In genomic region chr5:119238265-119239118, GRCh38 we compare ENCODE assay signal across 20 cellular contexts.
DNase-seq lines count a peak whose midpoint lies in the region; ATAC-seq, FAIRE-seq and TF ChIP-seq lines count a peak whose summit lies in the region.
"Had no signal": no experiment of that assay in that cellular context is flagged by ENCODE, and none has a peak within 500 bp of the region (broad histone marks: within the 10 kb centered on the region; RNA-seq: fewer than 3 reads in every experiment).

No MANE protein-coding gene starts in this region.

- H3K4me1 ChIP-seq in small intestine (ENCODE audit: control insufficient read depth in 2 of 2, insufficient read depth in 1 of 2, low read depth in 1 of 2, low read length in 1 of 2) = no peaks in the 10 kb centered on the region
- no peaks in the 10 kb centered on the region for H3K4me1 ChIP-seq in spleen

- POLR2A ChIA-PET in CD4-positive, alpha-beta T cell (lab: Charles Lee) = interaction anchor here (0.8 to 2.3 kb wide), 5 partner anchors 30 to 167 kb away, joined by 3 to 14 read pairs (median 5); partner anchors contain the start of gene DMXL1
- POLR2A ChIA-PET in activated naive CD8-positive, alpha-beta T cell treated with anti-CD3 and anti-CD28 coated beads, Interleukin-2, amount 10 ng/mL, durations not matched to agents 7 days and 5 days (lab: Charles Lee) = interaction anchor here (0.7 kb wide), 1 partner anchor 90 kb away, joined by 3 read pairs; no protein-coding TSS in a partner anchor

- H3K36me3 Mint-ChIP-seq in activated T-cell treated with anti-CD3 and anti-CD28 coated beads, Interleukin-2, amount 50 U/mL, for 24 hours (ENCODE audit: low read depth) = peaks cover 17% of the 10 kb centered on the region
- H3K36me3 Mint-ChIP-seq in CD4-positive, alpha-beta T cell (ENCODE audit: low read depth) = peaks cover 30% of the 10 kb centered on the region
- H3K36me3 Mint-ChIP-seq in activated naive CD8-positive, alpha-beta T cell treated with anti-CD3 and anti-CD28 coated beads, Interleukin-2, amount 10 ng/mL, durations not matched to agents 7 days and 5 days = peaks cover 19% of the 10 kb centered on the region

- peak; percentile 67 for FAIRE-seq in small intestine (lab: Jason Lieb, UNC)
- FAIRE-seq: D721Med had no signal

- no peak for DNase-seq in activated T-cell treated with anti-CD3 and anti-CD28 coated beads, Interleukin-2, amount 50 U/mL, for 24 hours
- no peak for DNase-seq in activated T-cell treated with anti-CD3 and anti-CD28 coated beads for 4 hours
- DNase-seq in CD4-positive, alpha-beta T cell = no peak
- no peak for DNase-seq in activated naive CD8-positive, alpha-beta T cell treated with anti-CD3 and anti-CD28 coated beads, Interleukin-2, amount 10 ng/mL, durations not matched to agents 7 days and 5 days
- DNase-seq in small intestine = no peak
- no peak for DNase-seq in GM03348 (ENCODE audit: low spot score)
- DNase-seq in spleen = no peak
- DNase-seq in hypothalamus (lab: John Stamatoyannopoulos, UW) = no peak
- DNase-seq: AML-193; DND-41; GF-D8; MV-4-11; NCI-H1436 treated with DMSO at 0.1 percent for 48 hours; NCI-H2227 treated with DMSO at 0.1 percent for 48 hours; NCI-H526 treated with DMSO at 0.1 percent for 48 hours; NK-92 treated with Interleukin-12 subunit alpha and Interleukin-12 subunit beta, amount 100 ng/mL, for 24 hours; OCI-M1 had no signal

- H3K4me3 ChIP-seq in small intestine (ENCODE audit: low read depth in 1 of 2, low read length in 2 of 2) (no peak overlapping the region), spleen (no peak overlapping the region)
- H3K4me3 ChIP-seq: GM23338 had no signal

- no peaks in the 10 kb centered on the region for H3K27me3 Mint-ChIP-seq in activated T-cell treated with anti-CD3 and anti-CD28 coated beads, Interleukin-2, amount 50 U/mL, for 24 hours
- no peaks in the 10 kb centered on the region for H3K27me3 Mint-ChIP-seq in CD4-positive, alpha-beta T cell
- no peaks in the 10 kb centered on the region for H3K27me3 Mint-ChIP-seq in activated naive CD8-positive, alpha-beta T cell treated with anti-CD3 and anti-CD28 coated beads, Interleukin-2, amount 10 ng/mL, durations not matched to agents 7 days and 5 days
- H3K27me3 Mint-ChIP-seq: IgD-negative memory B cell had no signal

- H3K27me3 ChIP-seq in CD4-positive, alpha-beta T cell (ENCODE audit: control insufficient read depth, insufficient read depth, low read length) = no peaks in the 10 kb centered on the region
- H3K27me3 ChIP-seq in small intestine (ENCODE audit: control insufficient read depth in 2 of 2, insufficient read depth in 2 of 2, low read length in 2 of 2) = no peaks in the 10 kb centered on the region
- H3K27me3 ChIP-seq in spleen (replicated peaks in 1 of 7) = no peaks in the 10 kb centered on the region

- peak overlapping the region; percentile 20 for H3K4me3 Mint-ChIP-seq in activated T-cell treated with anti-CD3 and anti-CD28 coated beads, Interleukin-2, amount 50 U/mL, for 24 hours
- H3K4me3 Mint-ChIP-seq in CD4-positive, alpha-beta T cell = peak overlapping the region; percentile 70
- H3K4me3 Mint-ChIP-seq in activated naive CD8-positive, alpha-beta T cell treated with anti-CD3 and anti-CD28 coated beads, Interleukin-2, amount 10 ng/mL, durations not matched to agents 7 days and 5 days = peak overlapping the region; percentile 6
- H3K4me3 Mint-ChIP-seq: GM23338, IgD-negative memory B cell had no signal

- H3K27ac ChIP-seq in CD4-positive, alpha-beta T cell (ENCODE audit: low read depth, low read length) = no peak overlapping the region
- H3K27ac ChIP-seq in small intestine (ENCODE audit: low read depth in 1 of 2, low read length in 1 of 2) (no peak overlapping the region), spleen (no peak overlapping the region)

- TF ChIP-seq CTCF in CD4-positive, alpha-beta T cell (IDR thresholded peaks at IDR 0.05) = no peak
- no peak for TF ChIP-seq CTCF in spleen (IDR thresholded peaks at IDR 0.05 in 8 of 11, conservative IDR thresholded peaks at IDR 0.05 in 3 of 11)

- intact Hi-C loops in CD4-positive, alpha-beta T cell (cut with DNase I, micrococcal nuclease) = loop anchor here in 1 of 2 experiments (2.0 kb wide), 1 partner anchor 30 kb away; no protein-coding TSS in a partner anchor
- intact Hi-C loops in spleen (cut with DNase I; ENCODE audit: low total_unique reads) = no loop called here

- no peaks in the 10 kb centered on the region for H3K9me3 ChIP-seq in CD4-positive, alpha-beta T cell (ENCODE audit: control insufficient read depth, low read length)
- no peaks in the 10 kb centered on the region for H3K9me3 ChIP-seq in small intestine (ENCODE audit: control insufficient read depth, low read depth)
- H3K9me3 ChIP-seq in spleen = no peaks in the 10 kb centered on the region

- no peaks in the 10 kb centered on the region for H3K9me3 Mint-ChIP-seq in activated T-cell treated with anti-CD3 and anti-CD28 coated beads, Interleukin-2, amount 50 U/mL, for 24 hours
- H3K9me3 Mint-ChIP-seq in CD4-positive, alpha-beta T cell = no peaks in the 10 kb centered on the region
- no peaks in the 10 kb centered on the region for H3K9me3 Mint-ChIP-seq in activated naive CD8-positive, alpha-beta T cell treated with anti-CD3 and anti-CD28 coated beads, Interleukin-2, amount 10 ng/mL, durations not matched to agents 7 days and 5 days
- H3K9me3 Mint-ChIP-seq: GM23338, IgD-negative memory B cell had no signal

- H3K36me3 ChIP-seq in small intestine (ENCODE audit: control insufficient read depth in 2 of 2, insufficient read depth in 2 of 2, low read length in 2 of 2) (peaks cover 0 to 8% of the 10 kb centered on the region in 2 donors), spleen (peaks cover 0 to 95% (median 22%) of the 10 kb centered on the region in 6 donors)

- CTCF ChIA-PET in CD4-positive, alpha-beta T cell (lab: Charles Lee) = interaction anchor here (0.8 to 1.7 kb wide), 8 partner anchors 8 to 251 kb away, joined by 3 to 7 read pairs (median 3); partner anchors contain the start of genes DMXL1 and DTWD2

- ATAC-seq in CD4-positive, alpha-beta T cell (ENCODE audit: poor library complexity) = peak; percentile 94
- no peak for ATAC-seq in activated naive CD8-positive, alpha-beta T cell treated with anti-CD3 and anti-CD28 coated beads, Interleukin-2, amount 10 ng/mL, durations not matched to agents 7 days and 5 days (ENCODE audit: low read depth)
- ATAC-seq: GM23338 had no signal

- TF ChIP-seq POLR2A in spleen (IDR thresholded peaks at IDR 0.05) = no peak

- H3K27ac Mint-ChIP-seq in activated T-cell treated with anti-CD3 and anti-CD28 coated beads, Interleukin-2, amount 50 U/mL, for 24 hours = peak overlapping the region; percentile 9
- peak overlapping the region; percentile 97 for H3K27ac Mint-ChIP-seq in CD4-positive, alpha-beta T cell
- H3K27ac Mint-ChIP-seq in activated naive CD8-positive, alpha-beta T cell treated with anti-CD3 and anti-CD28 coated beads, Interleukin-2, amount 10 ng/mL, durations not matched to agents 7 days and 5 days = no peak overlapping the region
- H3K27ac Mint-ChIP-seq: GM23338 had no signal

- H3K4me1 Mint-ChIP-seq in activated T-cell treated with anti-CD3 and anti-CD28 coated beads, Interleukin-2, amount 50 U/mL, for 24 hours (ENCODE audit: low read depth) = peaks cover 29% of the 10 kb centered on the region
- peaks cover 42% of the 10 kb centered on the region for H3K4me1 Mint-ChIP-seq in CD4-positive, alpha-beta T cell (ENCODE audit: low read depth)
- peaks cover 12% of the 10 kb centered on the region for H3K4me1 Mint-ChIP-seq in activated naive CD8-positive, alpha-beta T cell treated with anti-CD3 and anti-CD28 coated beads, Interleukin-2, amount 10 ng/mL, durations not matched to agents 7 days and 5 days
- H3K4me1 Mint-ChIP-seq: GM23338 had no signal

- WGBS in small intestine, 3 donors = 88 to 94% (median 92%) methylated on average over 6 of the region's 6 CpGs
- 81 to 93% (median 89%) methylated on average over 6 of the region's 6 CpGs for WGBS in spleen, 5 donors

Comparison
In these comparisons a context has a peak if more than half of its experiments do, and no peak if none do; other contexts are left out.
1. H3K4me3 Mint-ChIP-seq: peak in every context shown above with its lines; median percentile 70 in CD4-positive, alpha-beta T cell; 20 in activated T-cell treated with anti-CD3 and anti-CD28 coated beads, Interleukin-2, amount 50 U/mL, for 24 hours; 6 in activated naive CD8-positive, alpha-beta T cell treated with anti-CD3 and anti-CD28 coated beads, Interleukin-2, amount 10 ng/mL, durations not matched to agents 7 days and 5 days.